31 cellular contexts compared by ENCODE assay signal in the genomic region with DNA sequence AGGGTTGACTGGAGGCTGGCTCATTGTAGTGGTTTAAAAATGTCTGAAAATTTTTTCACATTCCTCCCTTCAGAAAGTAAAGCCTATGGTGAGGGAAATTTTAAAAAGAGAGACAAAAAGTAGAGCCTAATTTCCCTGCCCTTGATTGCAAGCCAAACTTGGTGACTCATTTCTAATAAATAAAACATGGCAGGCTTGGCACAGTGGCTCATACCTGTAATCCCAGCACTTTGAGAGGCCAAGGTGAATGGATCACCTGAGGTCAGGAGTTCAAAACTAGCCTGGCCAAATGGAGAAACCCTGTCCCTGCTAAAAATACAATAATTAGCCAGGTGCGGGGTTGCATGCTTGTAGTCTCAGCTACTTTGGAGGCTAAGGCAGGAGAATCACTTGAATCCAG.
"Had no signal": no experiment of that assay in that cellular context is flagged by ENCODE, and none has a peak within 500 bp of the region (broad histone marks: within the 10 kb centered on the region; RNA-seq: fewer than 3 reads in every experiment).

No MANE protein-coding gene starts in this region.

- FAIRE-seq: colon had no signal

- H3K4me1 ChIP-seq: ascending aorta, gastroesophageal sphincter had no signal

- ATAC-seq: activated CD4-positive, CD25-positive, alpha-beta regulatory T cell treated with anti-CD3 and anti-CD28 coated beads, Interleukin-2, amount 50 U/mL, for 24 hours; activated CD8-positive, alpha-beta T cell treated with anti-CD3 and anti-CD28 coated beads for 36 hours; activated T-cell treated with anti-CD3 and anti-CD28 coated beads, Interleukin-2, amount 50 U/mL, for 4 hours; activated T-helper 17 cell treated with anti-CD3 and anti-CD28 coated beads, Interleukin-2, amount 50 U/mL, for 72 hours; effector memory CD8-positive, alpha-beta T cell; gastroesophageal sphincter; T-helper 17 cell had no signal

- H3K27me3 Mint-ChIP-seq: activated B cell treated with CpG ODN at 0.5 μM for 24 hours; effector memory CD8-positive, alpha-beta T cell; T-helper 17 cell had no signal

- DNase-seq: activated B cell treated with CpG ODN at 0.5 μM for 24 hours; activated CD4-positive, alpha-beta T cell treated with anti-CD3 and anti-CD28 coated beads for 48 hours; activated CD4-positive, alpha-beta T cell treated with anti-CD3 and anti-CD28 coated beads, Interleukin-2, amount 50 U/mL, for 1 hour; activated CD4-positive, alpha-beta T cell treated with anti-CD3 and anti-CD28 coated beads, Interleukin-2, amount 50 U/mL, for 48 hours; activated CD8-positive, alpha-beta memory T cell treated with anti-CD3 and anti-CD28 coated beads for 24 hours; activated CD8-positive, alpha-beta T cell treated with anti-CD3 and anti-CD28 coated beads for 36 hours; activated effector memory CD4-positive, alpha-beta T cell treated with Interleukin-2 at 50 U/mL for 16 hours; activated gamma-delta T cell treated with Interleukin-2 at 50 U/mL for 16 hours; activated naive CD4-positive, alpha-beta T cell treated with anti-CD3 and anti-CD28 coated beads, Interleukin-2, amount 50 U/mL, for 16 hours; activated naive CD4-positive, alpha-beta T cell treated with Interleukin-2 at 50 U/mL for 16 hours; activated T-cell treated with anti-CD3 and anti-CD28 coated beads, Interleukin-2, amount 50 U/mL, for 4 hours; caudate nucleus; cortex of kidney; dermis blood vessel endothelial cell; effector CD4-positive, alpha-beta T cell; effector memory CD8-positive, alpha-beta T cell; erythroblast; foreskin melanocyte; head of caudate nucleus; T-helper 1 cell; T-helper 17 cell; T1000; WERI-Rb-1 had no signal

- H3K27me3 ChIP-seq: ascending aorta, esophagus muscularis mucosa, gastroesophageal sphincter had no signal

- H3K9me3 ChIP-seq: ascending aorta, esophagus muscularis mucosa, gastroesophageal sphincter had no signal

- H3K36me3 ChIP-seq: ascending aorta, esophagus muscularis mucosa, gastroesophageal sphincter, WERI-Rb-1 had no signal

- H3K9me3 Mint-ChIP-seq: activated B cell treated with CpG ODN at 0.5 μM for 24 hours; activated CD8-positive, alpha-beta T cell treated with anti-CD3 and anti-CD28 coated beads for 36 hours; activated T-cell treated with anti-CD3 and anti-CD28 coated beads, Interleukin-2, amount 50 U/mL, for 4 hours; T-helper 2 cell treated with Interferon-gamma antibody and Interleukin-4, amounts not matched to agents 5 μg/mL and 100 μg/mL, for 36 hours had no signal

- H3K27ac Mint-ChIP-seq: activated B cell treated with CpG ODN at 0.5 μM for 24 hours; activated CD8-positive, alpha-beta T cell treated with anti-CD3 and anti-CD28 coated beads for 36 hours; activated naive CD8-positive, alpha-beta T cell; activated T-helper 17 cell treated with anti-CD3 and anti-CD28 coated beads, Interleukin-2, amount 50 U/mL, for 72 hours; effector memory CD8-positive, alpha-beta T cell; T-helper 17 cell; T-helper 2 cell treated with Interferon-gamma antibody and Interleukin-4, amounts not matched to agents 5 μg/mL and 100 μg/mL, for 36 hours had no signal

- H3K4me1 Mint-ChIP-seq: activated B cell treated with CpG ODN at 0.5 μM for 24 hours; activated T-helper 17 cell treated with anti-CD3 and anti-CD28 coated beads, Interleukin-2, amount 50 U/mL, for 72 hours; T-helper 17 cell had no signal

- H3K4me3 ChIP-seq: ascending aorta, esophagus muscularis mucosa, gastroesophageal sphincter had no signal

- H3K4me3 Mint-ChIP-seq: activated B cell treated with CpG ODN at 0.5 μM for 24 hours; activated CD8-positive, alpha-beta T cell treated with anti-CD3 and anti-CD28 coated beads for 36 hours; activated naive CD8-positive, alpha-beta T cell; activated T-cell treated with anti-CD3 and anti-CD28 coated beads, Interleukin-2, amount 50 U/mL, for 4 hours; activated T-helper 17 cell treated with anti-CD3 and anti-CD28 coated beads, Interleukin-2, amount 50 U/mL, for 72 hours; effector memory CD8-positive, alpha-beta T cell; T-helper 17 cell; T-helper 2 cell treated with Interferon-gamma antibody and Interleukin-4, amounts not matched to agents 5 μg/mL and 100 μg/mL, for 36 hours had no signal

- H3K27ac ChIP-seq: ascending aorta, esophagus muscularis mucosa, gastroesophageal sphincter, WERI-Rb-1 had no signal
